Comparison of ENCODE assay signal across 17 cellular contexts in genomic region chr12:46296822-46297221, GRCh38. TPM values are rescaled to one million over a fixed set of nuclear protein-coding genes. Genes with fewer than 3 reads are reported as not detected.
DNase-seq lines count a peak whose midpoint lies in the region; ATAC-seq and TF ChIP-seq lines count a peak whose summit lies in the region.
"Had no signal": no experiment of that assay in that cellular context is flagged by ENCODE, and none has a peak within 500 bp of the region (broad histone marks: within the 10 kb centered on the region; RNA-seq: fewer than 3 reads in every experiment).

No MANE protein-coding gene starts in this region.

- no peak for DNase-seq in CD4-positive, CD25-positive, alpha-beta regulatory T cell
- DNase-seq in NOMO-1 (lab: John Stamatoyannopoulos, UW; ENCODE audit: unreplicated experiment in 2 of 2) (peak; percentile 44 to 48), naive B cell (peak; percentile 16), cerebellum (ENCODE audit: low spot score) (no peak), prostate gland (ENCODE audit: low spot score) (no peak), NCI-H82 (lab: John Stamatoyannopoulos, UW) (no peak)
- DNase-seq: CD4-positive, alpha-beta memory T cell; DMS153; DMS79 treated with DMSO at 0.1 percent for 48 hours; EL; H7 had no signal

- H3K4me2 ChIP-seq in BLaER1 = peak overlapping the region; percentile 2; the same call in 1 of the 2 replicates
- H3K4me2 ChIP-seq: A549, GM23338 had no signal

- H3K4me3 Mint-ChIP-seq in CD4-positive, CD25-positive, alpha-beta regulatory T cell = no peak overlapping the region
- H3K4me3 Mint-ChIP-seq in naive B cell = no peak overlapping the region
- H3K4me3 Mint-ChIP-seq: CD4-positive, alpha-beta memory T cell; GM23338; IgD-negative memory B cell had no signal

- H4K20me1 ChIP-seq in BLaER1 = no peaks in the 10 kb centered on the region
- H4K20me1 ChIP-seq: BLaER1 treated with 17β-estradiol and CSF1 and Interleukin-3, amounts not matched to agents 10 nM and 100 nM had no signal

- intact Hi-C loops in prostate gland (cut with DNase I) = no loop called here

- no peak overlapping the region for H3K9ac ChIP-seq in BLaER1
- H3K9ac ChIP-seq: BLaER1 treated with 17β-estradiol and CSF1 and Interleukin-3, amounts not matched to agents 10 nM and 100 nM had no signal

- no peaks in the 10 kb centered on the region for H3K36me3 Mint-ChIP-seq in CD4-positive, CD25-positive, alpha-beta regulatory T cell
- H3K36me3 Mint-ChIP-seq in naive B cell = peaks cover 6% of the 10 kb centered on the region in 2 donors
- H3K36me3 Mint-ChIP-seq: CD4-positive, alpha-beta memory T cell; IgD-negative memory B cell had no signal

- H3K27ac ChIP-seq in BLaER1 (no peak overlapping the region), prostate gland (no peak overlapping the region)
- H3K27ac ChIP-seq in CD4-positive, CD25-positive, alpha-beta regulatory T cell (ENCODE audit: insufficient read depth, low read length, poor library complexity, severe bottlenecking) = no peak overlapping the region
- H3K27ac ChIP-seq: A549; BLaER1 treated with 17β-estradiol and CSF1 and Interleukin-3, amounts not matched to agents 10 nM and 100 nM; HL-60 had no signal

- 67% methylated on average over 4 of the region's 4 CpGs for WGBS in prostate gland

- peaks cover 12% of the 10 kb centered on the region for H3K9me3 ChIP-seq in BLaER1
- no peaks in the 10 kb centered on the region for H3K9me3 ChIP-seq in CD4-positive, CD25-positive, alpha-beta regulatory T cell (ENCODE audit: control insufficient read depth in 2 of 2, low read length in 2 of 2)
- no peaks in the 10 kb centered on the region for H3K9me3 ChIP-seq in prostate gland
- H3K9me3 ChIP-seq: A549 had no signal

- no peaks in the 10 kb centered on the region for H3K36me3 ChIP-seq in BLaER1
- H3K36me3 ChIP-seq in CD4-positive, CD25-positive, alpha-beta regulatory T cell (ENCODE audit: control insufficient read depth, insufficient read depth, low read length) = no peaks in the 10 kb centered on the region
- H3K36me3 ChIP-seq in prostate gland = no peaks in the 10 kb centered on the region
- H3K36me3 ChIP-seq: BLaER1 treated with 17β-estradiol and CSF1 and Interleukin-3, amounts not matched to agents 10 nM and 100 nM had no signal

- H3K4me1 Mint-ChIP-seq in CD4-positive, CD25-positive, alpha-beta regulatory T cell = peaks cover 0 to 3% (median 0%) of the 10 kb centered on the region in 4 donors
- H3K4me1 Mint-ChIP-seq in naive B cell = peaks cover 31 to 61% (median 39%) of the 10 kb centered on the region in 3 donors

- TF ChIP-seq POLR2A in prostate gland (IDR thresholded peaks at IDR 0.05) = no peak

- TF ChIP-seq CTCF in prostate gland (IDR thresholded peaks at IDR 0.05) = no peak

- H3K27me3 Mint-ChIP-seq in CD4-positive, CD25-positive, alpha-beta regulatory T cell = peaks cover 16% of the 10 kb centered on the region
- no peaks in the 10 kb centered on the region for H3K27me3 Mint-ChIP-seq in naive B cell
- H3K27me3 Mint-ChIP-seq: CD4-positive, alpha-beta memory T cell had no signal

- ATAC-seq in CD4-positive, CD25-positive, alpha-beta regulatory T cell (ENCODE audit: low read depth in 2 of 2) = no peak
- ATAC-seq in naive B cell (ENCODE audit: low read depth in 2 of 2) = peak; percentile 27 to 54
- ATAC-seq: GM23338 had no signal

- no peaks in the 10 kb centered on the region for H3K27me3 ChIP-seq in BLaER1
- peaks cover 5% of the 10 kb centered on the region for H3K27me3 ChIP-seq in CD4-positive, CD25-positive, alpha-beta regulatory T cell (ENCODE audit: control insufficient read depth, insufficient read depth, low read length)
- no peaks in the 10 kb centered on the region for H3K27me3 ChIP-seq in prostate gland (replicated peaks; ENCODE audit: insufficient read depth)
- H3K27me3 ChIP-seq: BLaER1 treated with 17β-estradiol and CSF1 and Interleukin-3, amounts not matched to agents 10 nM and 100 nM had no signal

- H3K4me1 ChIP-seq in BLaER1 (peaks cover 47% of the 10 kb centered on the region), prostate gland (replicated peaks) (no peaks in the 10 kb centered on the region)
- H3K4me1 ChIP-seq in CD4-positive, CD25-positive, alpha-beta regulatory T cell (ENCODE audit: control insufficient read depth, insufficient read depth, low read length, poor library complexity, severe bottlenecking) = no peaks in the 10 kb centered on the region
- H3K4me1 ChIP-seq: A549 had no signal

- peak overlapping the region in 2 of 3 donors; percentile 31 to 33 for H3K27ac Mint-ChIP-seq in CD4-positive, CD25-positive, alpha-beta regulatory T cell
- peak overlapping the region in 1 of 6 donors; percentile 49 for H3K27ac Mint-ChIP-seq in naive B cell
- H3K27ac Mint-ChIP-seq: GM23338 had no signal

- H3K4me3 ChIP-seq in BLaER1 = no peak overlapping the region
- H3K4me3 ChIP-seq in CD4-positive, CD25-positive, alpha-beta regulatory T cell (ENCODE audit: low read depth, low read length) = no peak overlapping the region
- H3K4me3 ChIP-seq in prostate gland = no peak overlapping the region
- H3K4me3 ChIP-seq: A549; BLaER1 treated with 17β-estradiol and CSF1 and Interleukin-3, amounts not matched to agents 10 nM and 100 nM; GM23338 had no signal

- H3K9me3 Mint-ChIP-seq in CD4-positive, CD25-positive, alpha-beta regulatory T cell = peaks cover 0 to 7% (median 2%) of the 10 kb centered on the region in 7 donors
- H3K9me3 Mint-ChIP-seq in naive B cell = peaks cover 1 to 8% (median 5%) of the 10 kb centered on the region in 7 donors

RNA-seq across cellular contexts. Expression of gene SLC38A1, which starts 28.0 kb away (rescaled TPM):
- 342 TPM for total RNA-seq in CD4-positive, CD25-positive, alpha-beta regulatory T cell
- 100 to 1,000 TPM; 257 to 279 (median 272) TPM for polyA plus RNA-seq in CD4-positive, CD25-positive, alpha-beta regulatory T cell
- 100 to 1,000 TPM; 282 to 432 (median 343) TPM for polyA plus RNA-seq in naive B cell (ENCODE audit: low read depth in 6 of 6)
- 198 TPM for total RNA-seq in cerebellum
- 10 to 100 TPM; 24.1 to 45.1 TPM for total RNA-seq in prostate gland

Comparison
In these comparisons a context has a peak if more than half of its experiments do, and no peak if none do; other contexts are left out.
1. ATAC-seq: peak in naive B cell (2 of 2); none in CD4-positive, CD25-positive, alpha-beta regulatory T cell (0 of 2).
2. DNase-seq: peak in NOMO-1 (2 of 2) and naive B cell (single experiment); none in CD4-positive, CD25-positive, alpha-beta regulatory T cell (0 of 3), cerebellum (single experiment), prostate gland (single experiment) and NCI-H82 (single experiment).